Comparison of ENCODE assay signal across 15 cellular contexts in genomic region chr17:16081507-16082087, GRCh38.
"Had no signal": no experiment of that assay in that cellular context is flagged by ENCODE, and none has a peak within 500 bp of the region (broad histone marks: within the 10 kb centered on the region; RNA-seq: fewer than 3 reads in every experiment).

No MANE protein-coding gene starts in this region.

- H3K4me3 Mint-ChIP-seq: naive thymus-derived CD8-positive, alpha-beta T cell; neural crest cell; stimulated activated naive B cell treated with anti-CD40 and anti-IgM and Interleukin-4, amounts not matched to agents 10 μg/mL and 1 μg/mL and 100 μg/mL, for 72 hours; stimulated activated naive CD8-positive, alpha-beta T cell treated with anti-CD3 and anti-CD28 coated beads, Interleukin-15, amount 100 ng/mL, for 72 hours had no signal

- H3K36me3 ChIP-seq: ovary had no signal

- H3K27ac Mint-ChIP-seq: stimulated activated naive B cell treated with anti-CD40 and anti-IgM and Interleukin-4, amounts not matched to agents 10 μg/mL and 1 μg/mL and 100 μg/mL, for 72 hours; stimulated activated naive CD8-positive, alpha-beta T cell treated with anti-CD3 and anti-CD28 coated beads, Interleukin-15, amount 100 ng/mL, for 72 hours had no signal

- H3K27me3 Mint-ChIP-seq: naive thymus-derived CD8-positive, alpha-beta T cell; stimulated activated naive B cell treated with anti-CD40 and anti-IgM and Interleukin-4, amounts not matched to agents 10 μg/mL and 1 μg/mL and 100 μg/mL, for 72 hours; stimulated activated naive CD8-positive, alpha-beta T cell treated with anti-CD3 and anti-CD28 coated beads, Interleukin-15, amount 100 ng/mL, for 72 hours had no signal

- H3K9me3 Mint-ChIP-seq: naive thymus-derived CD8-positive, alpha-beta T cell; stimulated activated naive B cell treated with anti-CD40 and anti-IgM and Interleukin-4, amounts not matched to agents 10 μg/mL and 1 μg/mL and 100 μg/mL, for 72 hours; stimulated activated naive CD8-positive, alpha-beta T cell treated with anti-CD3 and anti-CD28 coated beads, Interleukin-15, amount 100 ng/mL, for 72 hours had no signal

- DNase-seq: effector memory CD4-positive, alpha-beta T cell; esophagus squamous epithelium; foreskin fibroblast; left colon; mucosa of descending colon; naive thymus-derived CD8-positive, alpha-beta T cell; ovary; stimulated activated CD4-positive, alpha-beta T cell treated with anti-CD3 and anti-CD28 coated beads, Interleukin-2, amount 100 ng/mL, for 24 hours; stimulated activated CD4-positive, alpha-beta T cell treated with anti-CD3 and anti-CD28 coated beads, Interleukin-4, amount 100 ng/mL, for 4 hours; stimulated activated naive B cell treated with anti-CD40 and anti-IgM and Interleukin-4, amounts not matched to agents 10 μg/mL and 1 μg/mL and 100 μg/mL, for 72 hours; stimulated activated naive CD8-positive, alpha-beta T cell treated with anti-CD3 and anti-CD28 coated beads, Interleukin-15, amount 100 ng/mL, for 72 hours; testis; transverse colon had no signal

- H3K27ac ChIP-seq: esophagus squamous epithelium, ovary, testis had no signal

- H3K27me3 ChIP-seq: esophagus squamous epithelium, ovary, testis, transverse colon had no signal

- H3K4me1 Mint-ChIP-seq: neural crest cell had no signal

- ATAC-seq: left colon; mucosa of descending colon; naive thymus-derived CD8-positive, alpha-beta T cell; sciatic nerve; stimulated activated naive B cell treated with anti-CD40 and anti-IgM and Interleukin-4, amounts not matched to agents 10 μg/mL and 1 μg/mL and 100 μg/mL, for 72 hours; stimulated activated naive CD8-positive, alpha-beta T cell treated with anti-CD3 and anti-CD28 coated beads, Interleukin-15, amount 100 ng/mL, for 72 hours had no signal

- H3K9me3 ChIP-seq: esophagus squamous epithelium, mucosa of descending colon, ovary, testis, transverse colon had no signal

- H3K4me1 ChIP-seq: testis had no signal

- H3K4me3 ChIP-seq: esophagus squamous epithelium, mucosa of descending colon, ovary, testis, transverse colon had no signal
